Comparison of ENCODE assay signal across 1 cellular context in genomic region chr3:119492128-119492527, GRCh38.
A peak's percentile ranks its signal among the peaks of the same experiment; 100 is the strongest.
TF ChIP-seq lines count a peak whose summit lies in the region.

No MANE protein-coding gene starts in this region.

TF ChIP-seq in K562, 482 proteins besides CTCF, POLR2A, EP300 and RAD21:
- TF ChIP-seq RFX5 (IDR thresholded peaks at IDR 0.05; ENCODE audit: low read depth, low read length) (peak; percentile 61), PPARD (CRISPR knock-in tag; IDR thresholded peaks at IDR 0.05) (no peak), SREBF1 (IDR thresholded peaks at IDR 0.05; ENCODE audit: borderline replicate concordance, low read depth, low read length) (no peak), TBP (optimal IDR thresholded peaks at IDR 0.05; ENCODE audit: low read depth, low read length) (no peak), ZNF347 (CRISPR knock-in tag; IDR thresholded peaks at IDR 0.05; ENCODE audit: low read depth) (no peak), TRIM25 (IDR thresholded peaks at IDR 0.05; ENCODE audit: borderline replicate concordance) (no peak), ZNF143 (CRISPR knock-in tag; IDR thresholded peaks at IDR 0.05) (no peak)
